1 cellular context compared by ENCODE assay signal in genomic region chr22:29032014-29032475, GRCh38.
TF ChIP-seq lines count a peak whose summit lies in the region.

No MANE protein-coding gene starts in this region.

TF ChIP-seq in GM23338, 12 proteins besides CTCF, POLR2A, EP300 and RAD21 (continued from another document):
- no peak for TF ChIP-seq ZNF462 (CRISPR knock-in tag; IDR thresholded peaks at IDR 0.05)
- TF ChIP-seq JUNB (IDR thresholded peaks at IDR 0.05; ENCODE audit: unreplicated experiment): no peak
- no peak for TF ChIP-seq REST (IDR thresholded peaks at IDR 0.05; ENCODE audit: unreplicated experiment)
- no peak for TF ChIP-seq ZNF331 (CRISPR knock-in tag; IDR thresholded peaks at IDR 0.05; ENCODE audit: low read depth)
- TF ChIP-seq CREB1 (CRISPR knock-in tag; IDR thresholded peaks at IDR 0.05; ENCODE audit: low read depth): no peak
- no peak for TF ChIP-seq POLR2AphosphoS5 (IDR thresholded peaks at IDR 0.05; ENCODE audit: low read depth)
TF ChIP-seq in GM23338: peak in this region for 0.
